ENCODE assay signal across 16 cellular contexts in genomic region chrX:125005863-125006262, GRCh38. TPM values are rescaled to one million over a fixed set of nuclear protein-coding genes. Genes with fewer than 3 reads are reported as not detected.
DNase-seq lines count a peak whose midpoint lies in the region; ATAC-seq and TF ChIP-seq lines count a peak whose summit lies in the region.
"Had no signal": no experiment of that assay in that cellular context is flagged by ENCODE, and none has a peak within 500 bp of the region (broad histone marks: within the 10 kb centered on the region; RNA-seq: fewer than 3 reads in every experiment).

No MANE protein-coding gene starts in this region.

- intact Hi-C loops in sigmoid colon (cut with DNase I): no loop called here

- no peaks in the 10 kb centered on the region for H3K9me3 ChIP-seq in endodermal cell (ENCODE audit: control insufficient read depth, low read length)
- H3K9me3 ChIP-seq in sigmoid colon: no peaks in the 10 kb centered on the region
- H3K9me3 ChIP-seq: HAP-1 had no signal

- H3K9ac ChIP-seq in endodermal cell (ENCODE audit: extremely low read depth, low read length, poor library complexity, severe bottlenecking): no peak overlapping the region

- no peaks in the 10 kb centered on the region for H3K36me3 Mint-ChIP-seq in endodermal cell (ENCODE audit: low read depth)
- peaks cover 32% of the 10 kb centered on the region for H3K36me3 Mint-ChIP-seq in nephron progenitor cell (ENCODE audit: low read depth)
- H3K36me3 Mint-ChIP-seq: CD4-positive, alpha-beta memory T cell had no signal

- H3K27ac Mint-ChIP-seq in endodermal cell: no peak overlapping the region
- peak overlapping the region; percentile 77 for H3K27ac Mint-ChIP-seq in nephron progenitor cell
- H3K27ac Mint-ChIP-seq: CD4-positive, alpha-beta memory T cell; GM23338; HFFc6 had no signal

- peak; percentile 30 for DNase-seq in endodermal cell
- DNase-seq in nephron progenitor cell: peak; percentile 4
- DNase-seq in sigmoid colon: peak; percentile 42
- no peak for DNase-seq in NCI-H524 treated with DMSO at 0.1 percent for 48 hours (lab: John Stamatoyannopoulos, UW)
- no peak for DNase-seq in ureter (ENCODE audit: low spot score)
- DNase-seq: C1 segment of cervical spinal cord; Calu3; CD4-positive, alpha-beta memory T cell; COR-L47; DMS53; DMS79 treated with DMSO at 0.1 percent for 48 hours; HFFc6 had no signal

- no peak for ATAC-seq in GM18511 (IDR thresholded peaks at IDR 0.05; ENCODE audit: unreplicated experiment)
- ATAC-seq: GM23338 had no signal

- H3K4me3 Mint-ChIP-seq in endodermal cell (no peak overlapping the region), nephron progenitor cell (no peak overlapping the region)
- H3K4me3 Mint-ChIP-seq: CD4-positive, alpha-beta memory T cell; GM23338; HFFc6 had no signal

- no peak for TF ChIP-seq EP300 in sigmoid colon (IDR thresholded peaks at IDR 0.05)

- H3K4me1 ChIP-seq in endodermal cell (ENCODE audit: control insufficient read depth, insufficient read depth, low read length) (no peaks in the 10 kb centered on the region), sigmoid colon (no peaks in the 10 kb centered on the region)

- no peaks in the 10 kb centered on the region for H3K27me3 ChIP-seq in endodermal cell (ENCODE audit: control insufficient read depth, insufficient read depth, low read length, poor library complexity, severe bottlenecking)
- no peaks in the 10 kb centered on the region for H3K27me3 ChIP-seq in sigmoid colon

- TF ChIP-seq POLR2A in sigmoid colon (IDR thresholded peaks at IDR 0.05): no peak

- peaks cover under 1% of the 10 kb centered on the region for H3K9me3 Mint-ChIP-seq in endodermal cell
- H3K9me3 Mint-ChIP-seq in nephron progenitor cell: peaks cover 35% of the 10 kb centered on the region
- H3K9me3 Mint-ChIP-seq: GM23338 had no signal

- TF ChIP-seq CTCF in endodermal cell (conservative IDR thresholded peaks at IDR 0.05) (no peak), nephron progenitor cell (IDR thresholded peaks at IDR 0.05) (no peak), sigmoid colon (IDR thresholded peaks at IDR 0.05) (no peak)

- H3K36me3 ChIP-seq in endodermal cell (ENCODE audit: control insufficient read depth, insufficient read depth, low read length) (no peaks in the 10 kb centered on the region), sigmoid colon (no peaks in the 10 kb centered on the region)
- H3K36me3 ChIP-seq: HAP-1 had no signal

- H3K4me1 Mint-ChIP-seq in endodermal cell (peaks cover 21% of the 10 kb centered on the region), nephron progenitor cell (peaks cover 54% of the 10 kb centered on the region)
- H3K4me1 Mint-ChIP-seq: CD4-positive, alpha-beta memory T cell had no signal

- H3K27ac ChIP-seq in endodermal cell (ENCODE audit: low read depth, low read length) (no peak overlapping the region), sigmoid colon (no peak overlapping the region)

- H3K27me3 Mint-ChIP-seq in endodermal cell (ENCODE audit: insufficient read depth) (no peaks in the 10 kb centered on the region), nephron progenitor cell (ENCODE audit: low read depth, poor library complexity) (no peaks in the 10 kb centered on the region)
- H3K27me3 Mint-ChIP-seq: CD4-positive, alpha-beta memory T cell had no signal

- no peak overlapping the region for H3K4me3 ChIP-seq in endodermal cell (ENCODE audit: low read length)
- no peak overlapping the region for H3K4me3 ChIP-seq in sigmoid colon
- H3K4me3 ChIP-seq: GM23338, HAP-1 had no signal

- 87% methylated on average over 4 of the region's 4 CpGs; no CpG with 5 or more reads in 1 of the 2 experiments for WGBS in endodermal cell (ENCODE audit: insufficient coverage in 1 of 2, insufficient read length in 1 of 2), 2 experiments
- 56 to 62% methylated on average over 4 of the region's 4 CpGs for WGBS in sigmoid colon, 2 donors

RNA-seq across cellular contexts. Expression of gene TENM1, which starts 42.2 kb away (rescaled TPM):
- total RNA-seq in endodermal cell (1 to 10 TPM in 1 of 2 donors, under 1 TPM in 1; 0.42 to 1.7 TPM), sigmoid colon (1 to 10 TPM; 2.6 to 4.8 (median 3.4) TPM), ureter (0.34 TPM)
- 0.36 TPM for polyA plus RNA-seq in endodermal cell (2013, experiment 1 of 2)
- polyA plus RNA-seq in endodermal cell (2013, experiment 2 of 2): 0.50 TPM
- polyA plus RNA-seq in sigmoid colon: under 1 TPM in 2 of 3 donors, not detected in 1; under 0.01 to 0.17 TPM
- total RNA-seq: Calu3, HFFc6 had no signal
- polyA plus RNA-seq: BJ had no signal

Comparison
In these comparisons a context has a peak if more than half of its experiments do, and no peak if none do; other contexts are left out.
1. DNase-seq: peak in endodermal cell (single experiment), nephron progenitor cell (single experiment) and sigmoid colon (single experiment); none in NCI-H524 treated with DMSO at 0.1 percent for 48 hours (single experiment) and ureter (single experiment).